In genomic region chr14:103735439-103735814, GRCh38 we compare ENCODE assay signal across 14 cellular contexts. TPM values are rescaled to one million over a fixed set of nuclear protein-coding genes. Genes with fewer than 3 reads are reported as not detected.
DNase-seq lines count a peak whose midpoint lies in the region; FAIRE-seq and TF ChIP-seq lines count a peak whose summit lies in the region.
"Had no signal": no experiment of that assay in that cellular context is flagged by ENCODE, and none has a peak within 500 bp of the region (broad histone marks: within the 10 kb centered on the region; RNA-seq: fewer than 3 reads in every experiment).

No MANE protein-coding gene starts in this region.

- DNase-seq in dorsolateral prefrontal cortex (peak in 4 of 10 donors; percentile 31 to 51 (median 45)), kidney (peak; percentile 46), hepatocyte (ENCODE audit: low spot score) (no peak), NCI-H524 (lab: John Stamatoyannopoulos, UW) (no peak), activated gamma-delta T cell (lab: John Stamatoyannopoulos, UW) (no peak), dedifferentiated amniotic fluid mesenchymal stem cell (ENCODE audit: extremely low spot score) (no peak)
- DNase-seq: activated CD4-positive, CD25-positive, alpha-beta regulatory T cell; GM23248; naive thymus-derived CD4-positive, alpha-beta T cell; NCI-H2171; RPMI8226; stimulated activated CD4-positive, alpha-beta T cell treated with anti-CD3 and anti-CD28 coated beads, Interleukin-2, amount 100 ng/mL, for 24 hours had no signal

- POLR2A ChIA-PET in HEK293 (lab: Yijun Ruan, JAX), result interaction anchor here (0.8 to 2.5 kb wide), 2 partner anchors 14 to 20 kb away, joined by 6 read pairs; partner anchors contain the start of genes XRCC3 and ZFYVE21

- no peak overlapping the region for H3K4me2 ChIP-seq in hepatocyte

- 0 out of 2 replicates have a peak, but pooled peaks have one; percentile 14 for TF ChIP-seq CTCF in HEK293 (tag by site-specific recombination; IDR thresholded peaks at IDR 0.05)
- peak in 12 of 56 donors; percentile 5 to 45 (median 18) for TF ChIP-seq CTCF in dorsolateral prefrontal cortex (IDR thresholded peaks at IDR 0.05 in 54 of 56, conservative IDR thresholded peaks at IDR 0.05 in 2 of 56; ENCODE audit: low read depth in 1 of 56, partially characterized antibody in 56 of 56)
- TF ChIP-seq CTCF in kidney (IDR thresholded peaks at IDR 0.05; ENCODE audit: borderline replicate concordance, extremely low read depth, insufficient read depth), result no peak
- no peak for TF ChIP-seq CTCF in hepatocyte (IDR thresholded peaks at IDR 0.05; ENCODE audit: poor library complexity)

- H3K9me3 ChIP-seq in HEK293 (ENCODE audit: control insufficient read depth, insufficient read depth, low read depth, low read length) (no peaks in the 10 kb centered on the region), kidney (ENCODE audit: control insufficient read depth in 1 of 2, low read length in 2 of 2) (no peaks in the 10 kb centered on the region), stomach smooth muscle (ENCODE audit: control insufficient read depth in 2 of 2, low read length in 2 of 2) (no peaks in the 10 kb centered on the region), hepatocyte (ENCODE audit: low read depth) (no peaks in the 10 kb centered on the region)

- intact Hi-C loops in dorsolateral prefrontal cortex (cut with DNase I), result no loop called here
- intact Hi-C loops in kidney (cut with DNase I), result no loop called here

- H3K4me3 ChIP-seq in HEK293 (ENCODE audit: low read depth, low read length) (no peak overlapping the region), dorsolateral prefrontal cortex (no peak overlapping the region), kidney (ENCODE audit: low read length in 2 of 2) (no peak overlapping the region), stomach smooth muscle (ENCODE audit: low read length in 2 of 2) (no peak overlapping the region), hepatocyte (no peak overlapping the region)
- H3K4me3 ChIP-seq: GM23248 had no signal

- H2AFZ ChIP-seq in hepatocyte, result no peak overlapping the region
- H2AFZ ChIP-seq: GM23248 had no signal

- H3K27ac ChIP-seq in HEK293 (ENCODE audit: extremely low read depth, low read depth, low read length) (no peak overlapping the region), dorsolateral prefrontal cortex (peak overlapping the region in 56 of 59 donors; percentile 7 to 93 (median 72)), kidney (ENCODE audit: low read depth in 2 of 2, low read length in 2 of 2) (peak overlapping the region; percentile 32 to 56), stomach smooth muscle (ENCODE audit: low read length) (peak overlapping the region; percentile 76), hepatocyte (no peak overlapping the region)
- H3K27ac ChIP-seq: GM23248 had no signal

- no peaks in the 10 kb centered on the region for H4K20me1 ChIP-seq in hepatocyte (ENCODE audit: insufficient read depth, poor library complexity, severe bottlenecking)

- no peak overlapping the region for H3K9ac ChIP-seq in kidney (ENCODE audit: low read length in 2 of 2)
- H3K9ac ChIP-seq in stomach smooth muscle (ENCODE audit: low read length in 2 of 2), result no peak overlapping the region
- H3K9ac ChIP-seq: GM23248 had no signal

- CTCF ChIA-PET in HEK293 (lab: Yijun Ruan, JAX), result no interaction called here

- no peaks in the 10 kb centered on the region for H3K79me2 ChIP-seq in hepatocyte

- H3K4me1 ChIP-seq in HEK293 (ENCODE audit: control insufficient read depth, insufficient read depth, low read length), result no peaks in the 10 kb centered on the region
- peaks cover 16 to 23% of the 10 kb centered on the region in 2 donors for H3K4me1 ChIP-seq in kidney (ENCODE audit: control insufficient read depth in 1 of 2, insufficient read depth in 1 of 2, low read depth in 1 of 2, low read length in 2 of 2)
- H3K4me1 ChIP-seq in stomach smooth muscle (ENCODE audit: control insufficient read depth, insufficient read depth, low read length), result peaks cover 41% of the 10 kb centered on the region
- no peaks in the 10 kb centered on the region for H3K4me1 ChIP-seq in hepatocyte (ENCODE audit: insufficient read depth)

- H3K9me2 ChIP-seq in hepatocyte (replicated peaks; ENCODE audit: insufficient read depth), result no peaks in the 10 kb centered on the region

- H3K36me3 ChIP-seq in HEK293 (ENCODE audit: control insufficient read depth in 2 of 2, insufficient read depth in 1 of 2, low read length in 2 of 2), result peaks cover 0 to 90% of the 10 kb centered on the region in 2 experiments; a peak in 2 of 3 replicates
- H3K36me3 ChIP-seq in kidney (ENCODE audit: control insufficient read depth in 1 of 2, insufficient read depth in 2 of 2, low read length in 2 of 2), result peaks cover 16 to 44% of the 10 kb centered on the region in 2 donors
- peaks cover 27 to 32% of the 10 kb centered on the region in 2 donors for H3K36me3 ChIP-seq in stomach smooth muscle (ENCODE audit: control insufficient read depth in 2 of 2, insufficient read depth in 2 of 2, low read length in 2 of 2)
- no peaks in the 10 kb centered on the region for H3K36me3 ChIP-seq in hepatocyte (replicated peaks; ENCODE audit: insufficient read depth, low read depth)

- no peaks in the 10 kb centered on the region for H3K27me3 ChIP-seq in dorsolateral prefrontal cortex
- no peaks in the 10 kb centered on the region for H3K27me3 ChIP-seq in stomach smooth muscle (ENCODE audit: control insufficient read depth in 1 of 2, insufficient read depth in 2 of 2, low read length in 2 of 2)
- no peaks in the 10 kb centered on the region for H3K27me3 ChIP-seq in hepatocyte

- FAIRE-seq in kidney (lab: Jason Lieb, UNC), result no peak

- WGBS in hepatocyte (ENCODE audit: low lambda C conversion rate, missing lambda C conversion rate), result 81% methylated on average over 7 of the region's 7 CpGs

TF ChIP-seq in HEK293, 187 proteins besides CTCF, POLR2A, EP300 and RAD21:
- peak; percentile 39; the same call in 1 of the 2 replicates for TF ChIP-seq ZNF600 (tag by site-specific recombination; IDR thresholded peaks at IDR 0.05)
- no peak for TF ChIP-seq REPIN1 (tag by site-specific recombination; IDR thresholded peaks at IDR 0.05; ENCODE audit: low read depth)

RNA-seq across cellular contexts. Expression of gene ZFYVE21, which starts 19.8 kb away (rescaled TPM):
- total RNA-seq in dorsolateral prefrontal cortex (100 to 1,000 TPM in 87 of 120 experiments, 10 to 100 TPM in 33; 71.0 to 188 (median 111) TPM), kidney (70.9 TPM), hepatocyte (39.4 and 59.2 TPM in 2 replicates)
- polyA plus RNA-seq in kidney (ENCODE audit: insufficient read depth, low read depth, low replicate concordance) (67.8 TPM), hepatocyte (51.3 and 55.2 TPM in 2 replicates)

RNA-seq across cellular contexts. Expression of gene XRCC3, which starts 20.2 kb away (rescaled TPM):
- total RNA-seq in dorsolateral prefrontal cortex (10 to 100 TPM in 58 of 120 experiments, 1 to 10 TPM in 62; 4.7 to 19.1 (median 9.9) TPM), kidney (6.3 TPM), hepatocyte (7.1 and 9.1 TPM in 2 replicates)
- polyA plus RNA-seq in kidney (ENCODE audit: insufficient read depth, low read depth, low replicate concordance) (2.8 TPM), hepatocyte (7.7 and 8.2 TPM in 2 replicates)

Comparison
In these comparisons a context has a peak if more than half of its experiments do, and no peak if none do; other contexts are left out.
1. H3K27ac ChIP-seq: peak in dorsolateral prefrontal cortex (56 of 59), kidney (2 of 2) and stomach smooth muscle (single experiment); none in HEK293 (single experiment) and hepatocyte (single experiment).